13 cellular contexts compared by ENCODE assay signal in the genomic region with DNA sequence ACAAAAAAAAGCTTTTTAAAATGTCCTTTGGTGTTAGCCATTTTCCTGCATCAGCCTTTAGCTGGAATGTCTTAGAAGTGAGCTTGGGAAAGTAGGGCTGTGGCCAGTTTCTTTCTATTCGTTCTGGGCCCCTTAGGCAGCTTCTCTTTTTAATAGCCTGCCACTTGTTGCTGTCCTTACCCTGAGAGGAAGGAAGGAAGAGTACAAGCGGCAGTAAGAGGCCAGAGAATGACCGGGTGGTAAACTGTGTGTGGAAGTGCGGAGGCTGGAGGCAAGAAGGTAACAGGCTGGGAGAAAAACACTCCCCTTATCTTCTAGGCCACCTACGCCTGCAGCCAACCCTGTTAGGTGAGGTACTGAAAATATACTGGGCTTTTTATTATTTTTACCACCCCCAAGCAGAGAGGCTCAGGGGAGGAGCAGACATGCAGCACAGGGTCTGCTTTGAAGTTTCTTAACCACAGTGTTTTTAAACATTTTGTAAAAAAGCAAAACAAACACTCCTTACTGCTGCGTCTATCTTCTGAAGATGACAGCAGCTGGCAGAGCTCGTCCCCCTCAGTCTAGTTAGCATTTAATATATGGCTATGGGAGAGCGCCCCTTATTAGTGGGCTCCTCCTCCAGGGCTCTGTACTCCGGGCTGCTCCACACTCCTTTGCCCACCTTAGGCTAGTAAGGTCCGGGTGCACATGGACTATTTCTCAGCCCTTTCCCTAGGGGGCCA. TPM values are rescaled to one million over a fixed set of nuclear protein-coding genes. Genes with fewer than 3 reads are reported as not detected.
DNase-seq lines count a peak whose midpoint lies in the region; ATAC-seq, FAIRE-seq and TF ChIP-seq lines count a peak whose summit lies in the region.
"Not testable (repeated sequence)": the region's sequence is repeated elsewhere in the genome, so short reads cannot be mapped to it uniquely, and the experiment has no call there.
"Had no signal": no experiment of that assay in that cellular context is flagged by ENCODE, and none has a peak within 500 bp of the region (broad histone marks: within the 10 kb centered on the region; RNA-seq: fewer than 3 reads in every experiment).

No MANE protein-coding gene starts in this region.

- not testable (repeated sequence) for H3K9me1 ChIP-seq in K562 (ENCODE audit: control insufficient read depth, insufficient read depth, low read length)

- H3K9me3 Mint-ChIP-seq in CD4-positive, CD25-positive, alpha-beta regulatory T cell; naive thymus-derived CD4-positive, alpha-beta T cell; stimulated activated naive CD8-positive, alpha-beta T cell treated with anti-CD3 and anti-CD28 coated beads, Interleukin-15, amount 100 ng/mL, for 72 hours: not testable (repeated sequence)

- not testable (repeated sequence) for BruUV-seq in K562 (replicated peaks; lab: Mats Ljungman, UMichigan)

- H3K79me2 ChIP-seq in K562 (ENCODE audit: control insufficient read depth, insufficient read depth, low read length), result not testable (repeated sequence)

- not testable (repeated sequence) for H2AFZ ChIP-seq in K562 (ENCODE audit: low read depth, low read length)

- not testable (repeated sequence) for H3K36me3 ChIP-seq in CD4-positive, CD25-positive, alpha-beta regulatory T cell (ENCODE audit: control insufficient read depth, insufficient read depth, low read length); K562 (ENCODE audit: control insufficient read depth, insufficient read depth, low read length); heart left ventricle; naive thymus-derived CD4-positive, alpha-beta T cell (ENCODE audit: control insufficient read depth in 2 of 3, insufficient read depth in 3 of 3, low read length in 3 of 3)

- not testable (repeated sequence) for H3K4me2 ChIP-seq in K562 (ENCODE audit: insufficient read depth, low read length)

- not testable (repeated sequence) for H3K4me3 Mint-ChIP-seq in CD4-positive, CD25-positive, alpha-beta regulatory T cell; T-helper 17 cell; naive thymus-derived CD4-positive, alpha-beta T cell; stimulated activated naive CD8-positive, alpha-beta T cell treated with anti-CD3 and anti-CD28 coated beads, Interleukin-15, amount 100 ng/mL, for 72 hours

- not testable (repeated sequence) for H3K4me1 Mint-ChIP-seq in CD4-positive, CD25-positive, alpha-beta regulatory T cell; T-helper 17 cell; naive thymus-derived CD4-positive, alpha-beta T cell; stimulated activated naive CD8-positive, alpha-beta T cell treated with anti-CD3 and anti-CD28 coated beads, Interleukin-15, amount 100 ng/mL, for 72 hours

- H4K20me1 ChIP-seq in K562 (replicated peaks; ENCODE audit: control insufficient read depth, insufficient read depth, low read length), result not testable (repeated sequence)

- not testable (repeated sequence) for H3K36me3 Mint-ChIP-seq in CD4-positive, CD25-positive, alpha-beta regulatory T cell; T-helper 17 cell (ENCODE audit: low read depth); naive thymus-derived CD4-positive, alpha-beta T cell

- H3K27me3 Mint-ChIP-seq in CD4-positive, CD25-positive, alpha-beta regulatory T cell; T-helper 17 cell; naive thymus-derived CD4-positive, alpha-beta T cell; stimulated activated naive CD8-positive, alpha-beta T cell treated with anti-CD3 and anti-CD28 coated beads, Interleukin-15, amount 100 ng/mL, for 72 hours: not testable (repeated sequence)

- not testable (repeated sequence) for H3K27ac Mint-ChIP-seq in CD4-positive, CD25-positive, alpha-beta regulatory T cell; T-helper 17 cell; naive thymus-derived CD4-positive, alpha-beta T cell; stimulated activated naive CD8-positive, alpha-beta T cell treated with anti-CD3 and anti-CD28 coated beads, Interleukin-15, amount 100 ng/mL, for 72 hours

- H3K9me3 ChIP-seq in CD4-positive, CD25-positive, alpha-beta regulatory T cell (ENCODE audit: control insufficient read depth in 2 of 2, low read length in 2 of 2); T-helper 17 cell (ENCODE audit: control insufficient read depth, low read length, poor library complexity, severe bottlenecking); K562 (replicated peaks; ENCODE audit: control insufficient read depth, insufficient read depth, low read depth, low read length); heart left ventricle; naive thymus-derived CD4-positive, alpha-beta T cell (ENCODE audit: control insufficient read depth in 2 of 3, low read length in 3 of 3): not testable (repeated sequence)

- H3K4me3 ChIP-seq in CD4-positive, CD25-positive, alpha-beta regulatory T cell (ENCODE audit: low read depth, low read length); K562; heart left ventricle; naive thymus-derived CD4-positive, alpha-beta T cell (ENCODE audit: low read length): not testable (repeated sequence)

- CTCF ChIA-PET in K562 (lab: Yijun Ruan, JAX; ENCODE audit: low intra/inter-chr PET ratio); naive thymus-derived CD4-positive, alpha-beta T cell (lab: Charles Lee): not testable (repeated sequence)

- no CpG with 5 or more reads among the region's 10 CpGs for WGBS in K562 (ENCODE audit: insufficient coverage, low coverage, missing lambda C conversion rate)
- no CpG with 5 or more reads among the region's 10 CpGs for WGBS in heart left ventricle, 4 donors

- peak; percentile 11 for FAIRE-seq in GM19239 (lab: Jason Lieb, UNC)
- peak; percentile 52 for FAIRE-seq in K562 (lab: Jason Lieb, UNC)

- not testable (repeated sequence) for H3K27ac ChIP-seq in CD4-positive, CD25-positive, alpha-beta regulatory T cell (ENCODE audit: insufficient read depth, low read length, poor library complexity, severe bottlenecking); K562 (ENCODE audit: extremely low read depth, low read depth, low read length); heart left ventricle; naive thymus-derived CD4-positive, alpha-beta T cell (ENCODE audit: low read depth, low read length)

- TF ChIP-seq RAD21 in K562 (CRISPR knock-in tag; conservative IDR thresholded peaks at IDR 0.05 in 1 of 2, IDR thresholded peaks at IDR 0.05 in 1 of 2), result not testable (repeated sequence)

- H3K4me1 ChIP-seq in CD4-positive, CD25-positive, alpha-beta regulatory T cell (ENCODE audit: control insufficient read depth, insufficient read depth, low read length, poor library complexity, severe bottlenecking); K562 (replicated peaks in 1 of 2; ENCODE audit: control insufficient read depth in 2 of 2, insufficient read depth in 2 of 2, low read length in 2 of 2); heart left ventricle; naive thymus-derived CD4-positive, alpha-beta T cell (ENCODE audit: control insufficient read depth in 2 of 2, insufficient read depth in 2 of 2, low read length in 2 of 2): not testable (repeated sequence)

- TF ChIP-seq CTCF in K562 (IDR thresholded peaks at IDR 0.05 in 2 of 3, conservative IDR thresholded peaks at IDR 0.05 in 1 of 3; ENCODE audit: insufficient read depth in 2 of 3, low read depth in 1 of 3, low read length in 3 of 3); heart left ventricle (IDR thresholded peaks at IDR 0.05): not testable (repeated sequence)

- ATAC-seq in CD4-positive, CD25-positive, alpha-beta regulatory T cell (ENCODE audit: low read depth in 2 of 2), result peak; percentile 65 to 66
- ATAC-seq in T-helper 17 cell, result peak; percentile 67
- peak; percentile 47 for ATAC-seq in K562
- peak in 3 of 4 donors; percentile 7 to 57 (median 27) for ATAC-seq in heart left ventricle
- ATAC-seq in naive thymus-derived CD4-positive, alpha-beta T cell, result peak; percentile 69
- peak; percentile 35 for ATAC-seq in stimulated activated naive CD8-positive, alpha-beta T cell treated with anti-CD3 and anti-CD28 coated beads, Interleukin-15, amount 100 ng/mL, for 72 hours

- TF ChIP-seq POLR2A in K562 (conservative IDR thresholded peaks at IDR 0.05); heart left ventricle (IDR thresholded peaks at IDR 0.05): not testable (repeated sequence)

- intact Hi-C loops in K562 (cut with micrococcal nuclease); heart left ventricle (cut with DNase I); naive thymus-derived CD4-positive, alpha-beta T cell (cut with micrococcal nuclease): not testable (repeated sequence)

- POLR2A ChIA-PET in K562 (lab: Yijun Ruan, JAX); naive thymus-derived CD4-positive, alpha-beta T cell (lab: Charles Lee): not testable (repeated sequence)

- not testable (repeated sequence) for TF ChIP-seq EP300 in K562 (IDR thresholded peaks at IDR 0.05; ENCODE audit: low read length)

- DNase-seq in CD4-positive, CD25-positive, alpha-beta regulatory T cell; GM19239 (ENCODE audit: insufficient read length, low spot score); T-helper 17 cell; K562 (ENCODE audit: extremely low read depth in 1 of 4, low spot score in 3 of 4); heart left ventricle; naive thymus-derived CD4-positive, alpha-beta T cell; stimulated activated naive CD8-positive, alpha-beta T cell treated with anti-CD3 and anti-CD28 coated beads, Interleukin-15, amount 100 ng/mL, for 72 hours: not testable (repeated sequence)

- not testable (repeated sequence) for H3K9ac ChIP-seq in K562 (ENCODE audit: insufficient read depth in 1 of 2, low read depth in 2 of 2, low read length in 2 of 2)

- not testable (repeated sequence) for H3K27me3 ChIP-seq in CD4-positive, CD25-positive, alpha-beta regulatory T cell (ENCODE audit: control insufficient read depth, insufficient read depth, low read length); K562 (ENCODE audit: control insufficient read depth in 2 of 2, insufficient read depth in 2 of 2, low read length in 2 of 2); heart left ventricle; naive thymus-derived CD4-positive, alpha-beta T cell (ENCODE audit: control insufficient read depth in 2 of 2, insufficient read depth in 2 of 2, low read length in 2 of 2)

- in situ Hi-C loops in K562 (cut with MboI), result not testable (repeated sequence)

RNA-seq across cellular contexts. Expression of gene CXorf49B, which starts 19.2 kb away (rescaled TPM):
- total RNA-seq in CD4-positive, CD25-positive, alpha-beta regulatory T cell, result not detected
- polyA plus RNA-seq in CD4-positive, CD25-positive, alpha-beta regulatory T cell, result not detected
- not detected for total RNA-seq in T-helper 17 cell
- not detected in 2 replicates for total RNA-seq in K562 (2011; cell fraction: chromatin; rRNA removed; ENCODE audit: low replicate concordance)
- total RNA-seq in K562 (2011; cell fraction: nucleolus; rRNA removed), result not detected in 2 replicates
- total RNA-seq in K562 (2011; cell fraction: nucleoplasm; rRNA removed), result not detected in 2 replicates
- total RNA-seq in K562 (2014; rRNA removed), result not detected in 2 replicates
- not detected in 2 replicates for total RNA-seq in K562 (2014; rRNA removed; fragmentation: Illumina TruSeq; extraction: Trizol)
- not detected in 2 replicates for total RNA-seq in K562 (2015; rRNA removed; fragmentation: Illumina TruSeq; extraction: Trizol)
- not detected in 2 replicates for total RNA-seq in K562 (2021)
- polyA plus RNA-seq in K562 (2011; rRNA removed), result not detected in 2 replicates
- not detected in 2 replicates for polyA plus RNA-seq in K562 (2011; cell fraction: cytosol; rRNA removed)
- polyA plus RNA-seq in K562 (2011; cell fraction: nucleus; rRNA removed), result 0.06 TPM in 1 of 2 replicates, not detected in the other
- polyA plus RNA-seq in K562 (2012), result not detected in 2 replicates
- polyA plus RNA-seq in K562 (2014; fragmentation: Illumina TruSeq; extraction: Trizol), result not detected in 2 replicates
- not detected for polyA plus RNA-seq in K562 (2014; fragmentation: Nextera tagmentation; extraction: Ambion mirVana)
- not detected in 2 replicates for polyA plus RNA-seq in K562 (2014; rRNA removed)
- polyA minus RNA-seq in K562 (2011; rRNA and poly(A)+ RNA removed), result not detected in 2 replicates
- polyA minus RNA-seq in K562 (2011; cell fraction: cytosol; rRNA and poly(A)+ RNA removed), result not detected in 2 replicates
- not detected in 2 replicates for polyA minus RNA-seq in K562 (2011; cell fraction: nucleus; rRNA and poly(A)+ RNA removed)
- not detected for total RNA-seq in heart left ventricle
- polyA plus RNA-seq in heart left ventricle, result not detected
- total RNA-seq in naive thymus-derived CD4-positive, alpha-beta T cell, result not detected
- polyA plus RNA-seq in naive thymus-derived CD4-positive, alpha-beta T cell, result not detected
- total RNA-seq: CD8-positive, alpha-beta memory T cell; GM23248; H4; HepG2 had no signal
- polyA plus RNA-seq: A549; BJ; CD8-positive, alpha-beta memory T cell; GM23248; HepG2 had no signal
